19 cellular contexts compared by ENCODE assay signal in the genomic region with DNA sequence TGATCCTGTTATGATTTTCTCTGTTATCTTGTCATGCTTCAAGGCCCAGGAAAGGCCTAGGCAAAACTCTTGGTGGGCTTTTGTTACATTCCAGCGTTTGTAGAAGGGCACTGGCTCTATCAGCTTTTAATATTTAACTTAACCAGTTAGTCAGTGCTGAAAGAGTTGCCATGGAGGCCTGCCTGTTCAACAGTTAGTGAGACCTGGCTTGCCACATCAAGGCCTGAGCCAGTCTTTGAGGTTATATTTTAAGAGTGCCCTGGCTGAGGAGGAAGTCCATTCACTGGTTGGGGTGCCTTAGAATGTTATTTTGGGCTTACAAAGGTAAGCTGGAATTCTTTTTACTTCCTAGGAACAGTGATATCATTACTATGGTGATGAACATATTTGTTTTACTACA.
"Had no signal": no experiment of that assay in that cellular context is flagged by ENCODE, and none has a peak within 500 bp of the region (broad histone marks: within the 10 kb centered on the region; RNA-seq: fewer than 3 reads in every experiment).

No MANE protein-coding gene starts in this region.

- H3K27me3 ChIP-seq: dorsolateral prefrontal cortex, gastrocnemius medialis, neutrophil, stomach, transverse colon had no signal

- H3K27me3 Mint-ChIP-seq: naive thymus-derived CD4-positive, alpha-beta T cell had no signal

- H3K4me1 ChIP-seq: gastrocnemius medialis, stomach, transverse colon had no signal

- DNase-seq: cortex of kidney; dorsolateral prefrontal cortex; effector CD8-positive, alpha-beta T cell; gastrocnemius medialis; glutamatergic neuron; immature natural killer cell; mammary epithelial cell; naive thymus-derived CD4-positive, alpha-beta T cell; right cardiac atrium; small intestine; stimulated activated CD4-positive, alpha-beta T cell treated with anti-CD3 and anti-CD28 coated beads, Interleukin-12 subunit alpha, Interleukin-12 subunit beta, amount 100 ng/mL, for 4 hours; stimulated activated naive CD4-positive, alpha-beta T cell; stomach; substantia nigra; transverse colon had no signal

- H3K36me3 ChIP-seq: gastrocnemius medialis, neutrophil, stomach, thoracic aorta, transverse colon had no signal

- H3K36me3 Mint-ChIP-seq: immature natural killer cell had no signal

- H3K4me3 ChIP-seq: dorsolateral prefrontal cortex, gastrocnemius medialis, stomach, thoracic aorta, transverse colon had no signal

- H3K27ac ChIP-seq: dorsolateral prefrontal cortex, gastrocnemius medialis, neutrophil, stomach, thoracic aorta, transverse colon had no signal

- ATAC-seq: esophagus mucosa; gastrocnemius medialis; left lobe of liver; naive thymus-derived CD4-positive, alpha-beta T cell had no signal

- H3K9me3 ChIP-seq: gastrocnemius medialis, neutrophil, thoracic aorta, transverse colon had no signal

- H3K4me3 Mint-ChIP-seq: immature natural killer cell; naive thymus-derived CD4-positive, alpha-beta T cell had no signal

- H3K4me1 Mint-ChIP-seq: immature natural killer cell had no signal

- H3K27ac Mint-ChIP-seq: immature natural killer cell; naive thymus-derived CD4-positive, alpha-beta T cell had no signal
